In the genomic region with DNA sequence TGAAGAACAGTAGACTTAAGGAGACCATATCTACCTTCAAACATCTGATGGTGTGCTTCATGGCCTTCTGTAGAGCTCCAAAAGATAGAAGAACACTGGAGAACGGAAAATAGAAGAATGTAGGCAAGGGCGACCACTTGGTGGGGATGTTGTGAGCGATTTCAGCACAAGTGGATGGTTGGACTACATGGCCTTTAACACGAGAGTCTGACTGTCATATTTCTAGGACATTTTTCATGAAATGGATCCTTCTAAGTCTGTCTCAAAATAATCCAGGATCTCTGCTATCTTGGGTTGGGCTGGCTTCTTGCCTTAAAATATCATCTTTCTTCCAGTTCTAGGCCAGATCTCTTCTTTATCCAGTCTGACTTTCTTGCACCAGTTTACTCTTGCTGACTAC, we compare ENCODE assay signal across 13 cellular contexts. TPM values are rescaled to one million over a fixed set of nuclear protein-coding genes. Genes with fewer than 3 reads are reported as not detected.
DNase-seq lines count a peak whose midpoint lies in the region; ATAC-seq and TF ChIP-seq lines count a peak whose summit lies in the region.
"Had no signal": no experiment of that assay in that cellular context is flagged by ENCODE, and none has a peak within 500 bp of the region (broad histone marks: within the 10 kb centered on the region; RNA-seq: fewer than 3 reads in every experiment).

No MANE protein-coding gene starts in this region.

- intact Hi-C loops in upper lobe of right lung (cut with DNase I) (no loop called here), transverse colon (cut with DNase I; ENCODE audit: low total_unique reads) (loop anchor here (10.0 kb wide), 1 partner anchor 135 kb away; no protein-coding TSS in a partner anchor)

- H3K9me3 ChIP-seq in upper lobe of right lung (no peaks in the 10 kb centered on the region), transverse colon (no peaks in the 10 kb centered on the region)
- H3K9me3 ChIP-seq: vagina had no signal

- peak overlapping the region; percentile 51 for H3K4me3 Mint-ChIP-seq in activated naive CD8-positive, alpha-beta T cell
- H3K4me3 Mint-ChIP-seq in activated naive CD8-positive, alpha-beta T cell treated with anti-CD3 and anti-CD28 coated beads for 36 hours = no peak overlapping the region
- no peak overlapping the region for H3K4me3 Mint-ChIP-seq in type B pancreatic cell

- TF ChIP-seq CTCF in upper lobe of right lung (IDR thresholded peaks at IDR 0.05) (peak; percentile 16), transverse colon (IDR thresholded peaks at IDR 0.05) (no peak), type B pancreatic cell (conservative IDR thresholded peaks at IDR 0.05) (no peak)

- no peak overlapping the region for H3K4me3 ChIP-seq in upper lobe of right lung
- H3K4me3 ChIP-seq in transverse colon = no peak overlapping the region
- H3K4me3 ChIP-seq: SK-N-MC, vagina had no signal

- H3K27ac Mint-ChIP-seq in activated naive CD8-positive, alpha-beta T cell = no peak overlapping the region
- no peak overlapping the region for H3K27ac Mint-ChIP-seq in activated naive CD8-positive, alpha-beta T cell treated with anti-CD3 and anti-CD28 coated beads for 36 hours
- H3K27ac Mint-ChIP-seq in type B pancreatic cell = no peak overlapping the region

- no peak for TF ChIP-seq POLR2A in transverse colon (IDR thresholded peaks at IDR 0.05)

- TF ChIP-seq EP300 in transverse colon (IDR thresholded peaks at IDR 0.05; ENCODE audit: low read depth) = no peak

- no peak for ATAC-seq in upper lobe of right lung
- ATAC-seq in HG03354 (IDR thresholded peaks at IDR 0.05; ENCODE audit: poor library complexity, severe bottlenecking, unreplicated experiment) = no peak
- ATAC-seq: left ventricle myocardium superior had no signal

- in situ Hi-C loops in transverse colon (cut with MboI; ENCODE audit: low pct_ligation_motif_present in 1 of 4, low pct_unique_long_range_greater_than_20kb in 1 of 4, low sequenced_read_pairs in 3 of 4) = no loop called here

- no peaks in the 10 kb centered on the region for H3K36me3 ChIP-seq in upper lobe of right lung
- no peaks in the 10 kb centered on the region for H3K36me3 ChIP-seq in transverse colon
- H3K36me3 ChIP-seq: vagina had no signal

- WGBS in transverse colon (ENCODE audit: low coverage in 1 of 2), 2 donors = 58 to 71% methylated on average over 3 to 4 of the region's 4 CpGs

- H3K27ac ChIP-seq in upper lobe of right lung = no peak overlapping the region
- H3K27ac ChIP-seq in transverse colon = no peak overlapping the region
- H3K27ac ChIP-seq: vagina had no signal

- H3K4me1 ChIP-seq in upper lobe of right lung = peaks cover 3% of the 10 kb centered on the region
- peaks cover 0 to 12% (median 6%) of the 10 kb centered on the region in 4 donors for H3K4me1 ChIP-seq in transverse colon
- H3K4me1 ChIP-seq: vagina had no signal

- no peaks in the 10 kb centered on the region for H3K36me3 Mint-ChIP-seq in activated naive CD8-positive, alpha-beta T cell
- H3K36me3 Mint-ChIP-seq in activated naive CD8-positive, alpha-beta T cell treated with anti-CD3 and anti-CD28 coated beads for 36 hours = peaks cover 30% of the 10 kb centered on the region
- H3K36me3 Mint-ChIP-seq in type B pancreatic cell = no peaks in the 10 kb centered on the region

- H3K27me3 ChIP-seq in upper lobe of right lung (no peaks in the 10 kb centered on the region), transverse colon (no peaks in the 10 kb centered on the region)
- H3K27me3 ChIP-seq: vagina had no signal

- H3K4me1 Mint-ChIP-seq in activated naive CD8-positive, alpha-beta T cell (ENCODE audit: low read depth) = peaks cover 14% of the 10 kb centered on the region
- peaks cover 6% of the 10 kb centered on the region for H3K4me1 Mint-ChIP-seq in activated naive CD8-positive, alpha-beta T cell treated with anti-CD3 and anti-CD28 coated beads for 36 hours
- no peaks in the 10 kb centered on the region for H3K4me1 Mint-ChIP-seq in type B pancreatic cell (ENCODE audit: unreplicated experiment)

- H3K27me3 Mint-ChIP-seq in activated naive CD8-positive, alpha-beta T cell = no peaks in the 10 kb centered on the region
- H3K27me3 Mint-ChIP-seq in activated naive CD8-positive, alpha-beta T cell treated with anti-CD3 and anti-CD28 coated beads for 36 hours = peaks cover 4% of the 10 kb centered on the region
- H3K27me3 Mint-ChIP-seq in type B pancreatic cell = no peaks in the 10 kb centered on the region

- no peak for DNase-seq in activated naive CD8-positive, alpha-beta T cell treated with anti-CD3 and anti-CD28 coated beads for 36 hours
- peak; percentile 20 for DNase-seq in OCI-M1 (lab: John Stamatoyannopoulos, UW)
- peak; percentile 15 for DNase-seq in fibroblast of gingiva (ENCODE audit: low read depth)
- no peak for DNase-seq in upper lobe of right lung
- no peak for DNase-seq in transverse colon
- no peak for DNase-seq in type B pancreatic cell (ENCODE audit: extremely low spot score, unreplicated experiment)
- DNase-seq: left ventricle myocardium superior, NCI-H2029, retina had no signal

- no peaks in the 10 kb centered on the region for H3K9me3 Mint-ChIP-seq in activated naive CD8-positive, alpha-beta T cell (ENCODE audit: low read depth)
- no peaks in the 10 kb centered on the region for H3K9me3 Mint-ChIP-seq in activated naive CD8-positive, alpha-beta T cell treated with anti-CD3 and anti-CD28 coated beads for 36 hours
- H3K9me3 Mint-ChIP-seq in type B pancreatic cell = peaks cover 6% of the 10 kb centered on the region

RNA-seq across cellular contexts. Expression of a gene that starts 1.3 kb away (rescaled TPM):
- 100 to 1,000 TPM in 1 of 2 experiments, 10 to 100 TPM in 1; 97.4 to 103 TPM for total RNA-seq in activated naive CD8-positive, alpha-beta T cell treated with anti-CD3 and anti-CD28 coated beads for 36 hours
- total RNA-seq in upper lobe of right lung (83.6 TPM), transverse colon (10 to 100 TPM; 23.9 to 49.7 (median 33.4) TPM), type B pancreatic cell (ENCODE audit: low replicate concordance) (40.4 and 43.5 TPM in 2 replicates)

Comparison
In these comparisons a context has a peak if more than half of its experiments do, and no peak if none do; other contexts are left out.
1. DNase-seq: peak in OCI-M1 (single experiment) and fibroblast of gingiva (single experiment); none in activated naive CD8-positive, alpha-beta T cell treated with anti-CD3 and anti-CD28 coated beads for 36 hours (single experiment), upper lobe of right lung (single experiment), transverse colon (single experiment) and type B pancreatic cell (single experiment).